7 cellular contexts compared by ENCODE assay signal in genomic region chr6:158605266-158605878, GRCh38. TPM values are rescaled to one million over a fixed set of nuclear protein-coding genes. Genes with fewer than 3 reads are reported as not detected.
DNase-seq lines count a peak whose midpoint lies in the region; ATAC-seq, FAIRE-seq and TF ChIP-seq lines count a peak whose summit lies in the region.

No MANE protein-coding gene starts in this region.

- CTCF ChIA-PET in K562 (lab: Yijun Ruan, JAX; ENCODE audit: low intra/inter-chr PET ratio) = interaction anchor here (0.8 to 2.1 kb wide), 3 partner anchors 161 to 390 kb away, joined by 3 to 7 read pairs (median 4); no protein-coding TSS in a partner anchor

- H2AFZ ChIP-seq in K562 (ENCODE audit: low read depth, low read length) = no peak overlapping the region
- H2AFZ ChIP-seq in smooth muscle cell (ENCODE audit: low read depth) = no peak overlapping the region

- no peaks in the 10 kb centered on the region for H3K9me1 ChIP-seq in K562 (ENCODE audit: control insufficient read depth, insufficient read depth, low read length)

- POLR2A ChIA-PET in K562 (lab: Yijun Ruan, JAX) = interaction anchor here (0.7 to 1.0 kb wide), 2 partner anchors 11 to 52 kb away, joined by 3 to 5 read pairs; no protein-coding TSS in a partner anchor

- peak; percentile 45 to 71; a peak in 3 of 4 replicates for TF ChIP-seq RAD21 in K562 (CRISPR knock-in tag; conservative IDR thresholded peaks at IDR 0.05 in 1 of 2, IDR thresholded peaks at IDR 0.05 in 1 of 2)

- H3K4me3 Mint-ChIP-seq in T-helper 2 cell treated with Interferon-gamma antibody and Interleukin-4, amounts not matched to agents 5 μg/mL and 100 μg/mL, for 36 hours = no peak overlapping the region

- DNase-seq in NCI-H1417 treated with DMSO at 0.1 percent for 48 hours (lab: John Stamatoyannopoulos, UW) (peak; percentile 63), K562 (ENCODE audit: extremely low read depth in 1 of 4, low spot score in 3 of 4) (peak; percentile 60 to 73 (median 70)), iPS DF 19.7 (ENCODE audit: low read depth, low spot score) (peak; percentile 72), smooth muscle cell (lab: John Stamatoyannopoulos, UW; ENCODE audit: unreplicated experiment) (no peak)
- peak; percentile 36 for DNase-seq in T-helper 2 cell treated with Interferon-gamma antibody and Interleukin-4, amounts not matched to agents 5 μg/mL and 100 μg/mL, for 36 hours (ENCODE audit: low spot score)

- H3K36me3 ChIP-seq in K562 (ENCODE audit: control insufficient read depth, insufficient read depth, low read length) (peaks cover 92% of the 10 kb centered on the region), smooth muscle cell (ENCODE audit: low read depth) (peaks cover 7% of the 10 kb centered on the region)

- TF ChIP-seq CTCF in GM12874 (IDR thresholded peaks at IDR 0.05; ENCODE audit: insufficient read depth, low read depth, low read length) (peak; percentile 70), K562 (IDR thresholded peaks at IDR 0.05 in 2 of 3, conservative IDR thresholded peaks at IDR 0.05 in 1 of 3; ENCODE audit: insufficient read depth in 2 of 3, low read depth in 1 of 3, low read length in 3 of 3) (peak; percentile 65 to 75 (median 71)), smooth muscle cell (IDR thresholded peaks at IDR 0.05; ENCODE audit: borderline replicate concordance, insufficient read depth, poor library complexity, severe bottlenecking) (peak; percentile 61)

- in situ Hi-C loops in K562 (cut with MboI) = no loop called here

- H3K9ac ChIP-seq in K562 (ENCODE audit: insufficient read depth in 1 of 2, low read depth in 2 of 2, low read length in 2 of 2) = no peak overlapping the region
- H3K9ac ChIP-seq in smooth muscle cell (ENCODE audit: low read depth) = no peak overlapping the region

- TF ChIP-seq EP300 in K562 (IDR thresholded peaks at IDR 0.05; ENCODE audit: low read length) = no peak

- H3K79me2 ChIP-seq in K562 (ENCODE audit: control insufficient read depth, insufficient read depth, low read length) (peaks cover 4% of the 10 kb centered on the region; the same call in 1 of the 3 replicates), smooth muscle cell (ENCODE audit: low read depth) (no peaks in the 10 kb centered on the region)

- no peaks in the 10 kb centered on the region for H3K27me3 Mint-ChIP-seq in T-helper 2 cell treated with Interferon-gamma antibody and Interleukin-4, amounts not matched to agents 5 μg/mL and 100 μg/mL, for 36 hours (ENCODE audit: low read depth)

- H3K4me1 ChIP-seq in K562 (replicated peaks in 1 of 2; ENCODE audit: control insufficient read depth in 2 of 2, insufficient read depth in 2 of 2, low read length in 2 of 2) (peaks cover 0 to 4% of the 10 kb centered on the region in 2 experiments; a peak in 1 of 5 replicates), smooth muscle cell (ENCODE audit: low read depth) (no peaks in the 10 kb centered on the region)

- H3K4me2 ChIP-seq in K562 (ENCODE audit: insufficient read depth, low read length) (no peak overlapping the region), smooth muscle cell (no peak overlapping the region)

- H3K9me3 Mint-ChIP-seq in T-helper 2 cell treated with Interferon-gamma antibody and Interleukin-4, amounts not matched to agents 5 μg/mL and 100 μg/mL, for 36 hours = no peaks in the 10 kb centered on the region

- 73% methylated on average over 13 of the region's 13 CpGs for WGBS in K562 (ENCODE audit: insufficient coverage, low coverage, missing lambda C conversion rate)
- 73% methylated on average over 13 of the region's 13 CpGs for WGBS in smooth muscle cell (ENCODE audit: low lambda C conversion rate)

- peak; percentile 89 for ATAC-seq in K562
- no peak for ATAC-seq in GM21423 (IDR thresholded peaks at IDR 0.05; ENCODE audit: unreplicated experiment)

- no peak overlapping the region for H3K4me3 ChIP-seq in K562
- no peak overlapping the region for H3K4me3 ChIP-seq in smooth muscle cell

- peaks cover 43% of the 10 kb centered on the region for H3K36me3 Mint-ChIP-seq in T-helper 2 cell treated with Interferon-gamma antibody and Interleukin-4, amounts not matched to agents 5 μg/mL and 100 μg/mL, for 36 hours (ENCODE audit: low read depth)

- intact Hi-C loops in K562 (cut with micrococcal nuclease) = loop anchor here (1.0 kb wide), 1 partner anchor 384 kb away; no protein-coding TSS in a partner anchor

- H3F3A ChIP-seq in smooth muscle cell (ENCODE audit: low read depth) = no peaks in the 10 kb centered on the region

- peak overlapping the region; percentile 59 for H3K27ac Mint-ChIP-seq in T-helper 2 cell treated with Interferon-gamma antibody and Interleukin-4, amounts not matched to agents 5 μg/mL and 100 μg/mL, for 36 hours

- H3K27ac ChIP-seq in K562 (ENCODE audit: extremely low read depth, low read depth, low read length) (no peak overlapping the region), smooth muscle cell (ENCODE audit: low read depth) (no peak overlapping the region)

- H3K27me3 ChIP-seq in K562 (ENCODE audit: control insufficient read depth in 2 of 2, insufficient read depth in 2 of 2, low read length in 2 of 2) = no peaks in the 10 kb centered on the region
- H3K27me3 ChIP-seq in smooth muscle cell (ENCODE audit: low read depth) = no peaks in the 10 kb centered on the region

- no peaks in the 10 kb centered on the region for H3K9me3 ChIP-seq in K562 (replicated peaks; ENCODE audit: control insufficient read depth, insufficient read depth, low read depth, low read length)
- H3K9me3 ChIP-seq in smooth muscle cell (replicated peaks; ENCODE audit: low read depth) = no peaks in the 10 kb centered on the region

- FAIRE-seq in K562 (lab: Jason Lieb, UNC) = peak; percentile 96

- TF ChIP-seq POLR2A in K562 (conservative IDR thresholded peaks at IDR 0.05) = no peak

- H3K4me1 Mint-ChIP-seq in T-helper 2 cell treated with Interferon-gamma antibody and Interleukin-4, amounts not matched to agents 5 μg/mL and 100 μg/mL, for 36 hours (ENCODE audit: low read depth) = peaks cover 3% of the 10 kb centered on the region

- BruUV-seq in K562 (replicated peaks; lab: Mats Ljungman, UMichigan) = no TSS peak

- no peaks in the 10 kb centered on the region for H4K20me1 ChIP-seq in K562 (replicated peaks; ENCODE audit: control insufficient read depth, insufficient read depth, low read length)
- H4K20me1 ChIP-seq in smooth muscle cell (ENCODE audit: low read depth) = peaks cover 23% of the 10 kb centered on the region

RNA-seq across cellular contexts. Expression of gene DYNLT1, which starts 39.2 kb away (rescaled TPM):
- 58.0 and 71.5 TPM in 2 replicates for total RNA-seq in K562 (2011; cell fraction: chromatin; rRNA removed; ENCODE audit: low replicate concordance)
- 42.2 and 43.2 TPM in 2 replicates for total RNA-seq in K562 (2011; cell fraction: nucleolus; rRNA removed)
- total RNA-seq in K562 (2011; cell fraction: nucleoplasm; rRNA removed) = 65.8 and 91.8 TPM in 2 replicates
- total RNA-seq in K562 (2014; rRNA removed) (42.2 and 50.0 TPM in 2 replicates), K562 (2014; rRNA removed; fragmentation: Illumina TruSeq; extraction: Trizol) (70.3 and 75.7 TPM in 2 replicates), K562 (2015; rRNA removed; fragmentation: Illumina TruSeq; extraction: Trizol) (52.8 and 57.3 TPM in 2 replicates), K562 (2021) (98.5 and 103 TPM in 2 replicates), smooth muscle cell (127 and 129 TPM in 2 replicates)
- polyA plus RNA-seq in K562 (2011; rRNA removed) (324 and 368 TPM in 2 replicates), K562 (2014; fragmentation: Illumina TruSeq; extraction: Trizol) (130 TPM in 2 replicates), K562 (2014; fragmentation: Nextera tagmentation; extraction: Ambion mirVana) (100 to 1,000 TPM; 489 to 583 TPM), K562 (2014; rRNA removed) (127 and 142 TPM in 2 replicates), smooth muscle cell (225 and 286 TPM in 2 replicates)
- 189 and 261 TPM in 2 replicates for polyA plus RNA-seq in K562 (2011; cell fraction: cytosol; rRNA removed)
- 136 and 203 TPM in 2 replicates for polyA plus RNA-seq in K562 (2011; cell fraction: nucleus; rRNA removed)
- polyA plus RNA-seq in K562 (2012) = 107 and 174 TPM in 2 replicates
- 150 and 163 TPM in 2 replicates for polyA minus RNA-seq in K562 (2011; rRNA and poly(A)+ RNA removed)
- polyA minus RNA-seq in K562 (2011; cell fraction: cytosol; rRNA and poly(A)+ RNA removed) = 30.3 and 31.2 TPM in 2 replicates
- polyA minus RNA-seq in K562 (2011; cell fraction: nucleus; rRNA and poly(A)+ RNA removed) = 17.0 and 23.3 TPM in 2 replicates

RNA-seq across cellular contexts. Expression of gene SYTL3, which starts 44.5 kb away (rescaled TPM):
- total RNA-seq in K562 (2011; cell fraction: chromatin; rRNA removed; ENCODE audit: low replicate concordance) = 0.62 and 0.69 TPM in 2 replicates
- 0.13 and 0.50 TPM in 2 replicates for total RNA-seq in K562 (2011; cell fraction: nucleolus; rRNA removed)
- total RNA-seq in K562 (2011; cell fraction: nucleoplasm; rRNA removed) = 0.15 and 0.38 TPM in 2 replicates
- total RNA-seq in K562 (2014; rRNA removed) (0.05 and 0.61 TPM in 2 replicates), K562 (2014; rRNA removed; fragmentation: Illumina TruSeq; extraction: Trizol) (0.16 and 0.25 TPM in 2 replicates), K562 (2015; rRNA removed; fragmentation: Illumina TruSeq; extraction: Trizol) (0.11 and 0.18 TPM in 2 replicates), K562 (2021) (0.11 and 0.35 TPM in 2 replicates), smooth muscle cell (0.13 and 1.3 TPM in 2 replicates)
- polyA plus RNA-seq in K562 (2011; rRNA removed) (0.12 and 0.46 TPM in 2 replicates), K562 (2014; fragmentation: Illumina TruSeq; extraction: Trizol) (0.16 and 0.17 TPM in 2 replicates), K562 (2014; fragmentation: Nextera tagmentation; extraction: Ambion mirVana) (under 1 TPM in 1 of 2 experiments, not detected in 1; 0.06 TPM), K562 (2014; rRNA removed) (0.04 TPM in 2 replicates), smooth muscle cell (1.2 and 1.3 TPM in 2 replicates)
- polyA plus RNA-seq in K562 (2011; cell fraction: cytosol; rRNA removed) = 0.22 and 0.39 TPM in 2 replicates
- polyA plus RNA-seq in K562 (2011; cell fraction: nucleus; rRNA removed) = 0.24 and 0.38 TPM in 2 replicates
- polyA plus RNA-seq in K562 (2012) = 0.17 and 0.35 TPM in 2 replicates
- polyA minus RNA-seq in K562 (2011; rRNA and poly(A)+ RNA removed) = 0.21 and 0.39 TPM in 2 replicates
- polyA minus RNA-seq in K562 (2011; cell fraction: cytosol; rRNA and poly(A)+ RNA removed) = not detected in 2 replicates
- 0.13 and 0.33 TPM in 2 replicates for polyA minus RNA-seq in K562 (2011; cell fraction: nucleus; rRNA and poly(A)+ RNA removed)

RNA-seq across cellular contexts. Expression of gene TMEM181, which starts 45.5 kb away (rescaled TPM):
- total RNA-seq in K562 (2011; cell fraction: chromatin; rRNA removed; ENCODE audit: low replicate concordance) = 36.6 and 77.1 TPM in 2 replicates
- 21.0 and 25.4 TPM in 2 replicates for total RNA-seq in K562 (2011; cell fraction: nucleolus; rRNA removed)
- 41.9 and 56.9 TPM in 2 replicates for total RNA-seq in K562 (2011; cell fraction: nucleoplasm; rRNA removed)
- total RNA-seq in K562 (2014; rRNA removed) (10.9 and 14.8 TPM in 2 replicates), K562 (2014; rRNA removed; fragmentation: Illumina TruSeq; extraction: Trizol) (26.0 and 27.2 TPM in 2 replicates), K562 (2015; rRNA removed; fragmentation: Illumina TruSeq; extraction: Trizol) (23.0 and 24.3 TPM in 2 replicates), K562 (2021) (17.3 and 19.2 TPM in 2 replicates), smooth muscle cell (29.0 and 35.0 TPM in 2 replicates)
- polyA plus RNA-seq in K562 (2011; rRNA removed) (23.6 and 26.0 TPM in 2 replicates), K562 (2014; fragmentation: Illumina TruSeq; extraction: Trizol) (19.0 and 22.6 TPM in 2 replicates), K562 (2014; fragmentation: Nextera tagmentation; extraction: Ambion mirVana) (1 to 10 TPM; 5.6 to 7.6 TPM), K562 (2014; rRNA removed) (19.9 and 22.0 TPM in 2 replicates), smooth muscle cell (15.1 and 15.3 TPM in 2 replicates)
- 8.5 and 15.4 TPM in 2 replicates for polyA plus RNA-seq in K562 (2011; cell fraction: cytosol; rRNA removed)
- 19.9 and 23.7 TPM in 2 replicates for polyA plus RNA-seq in K562 (2011; cell fraction: nucleus; rRNA removed)
- 14.1 and 17.3 TPM in 2 replicates for polyA plus RNA-seq in K562 (2012)
- 30.4 and 31.4 TPM in 2 replicates for polyA minus RNA-seq in K562 (2011; rRNA and poly(A)+ RNA removed)
- 15.7 TPM in 2 replicates for polyA minus RNA-seq in K562 (2011; cell fraction: cytosol; rRNA and poly(A)+ RNA removed)
- 9.8 and 14.0 TPM in 2 replicates for polyA minus RNA-seq in K562 (2011; cell fraction: nucleus; rRNA and poly(A)+ RNA removed)
